Comparison of ENCODE assay signal across 13 cellular contexts in the genomic region with DNA sequence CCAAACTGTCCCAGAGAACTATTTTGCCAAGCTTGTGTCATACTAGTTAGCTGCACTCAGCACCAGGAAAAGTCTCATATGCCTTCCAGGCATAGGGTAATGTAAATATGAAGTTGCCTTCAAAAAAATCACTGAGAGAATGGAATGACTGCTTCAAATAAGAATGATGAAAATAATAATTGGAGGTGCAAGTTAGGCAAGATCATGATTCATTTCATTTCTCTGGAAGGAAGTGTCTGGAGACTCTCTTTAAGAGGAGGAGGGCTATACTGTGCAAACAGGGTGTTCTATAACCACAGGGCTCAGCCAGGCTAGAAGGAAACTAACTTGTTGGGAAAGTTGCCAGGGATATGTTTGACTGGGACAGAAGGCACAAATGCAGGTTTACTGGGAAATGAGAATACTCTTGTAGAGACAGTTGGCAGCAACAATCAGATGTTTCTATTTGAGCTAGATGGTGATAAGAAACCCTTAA. TPM values are rescaled to one million over a fixed set of nuclear protein-coding genes. Genes with fewer than 3 reads are reported as not detected.
DNase-seq lines count a peak whose midpoint lies in the region; ATAC-seq and FAIRE-seq lines count a peak whose summit lies in the region.
"Had no signal": no experiment of that assay in that cellular context is flagged by ENCODE, and none has a peak within 500 bp of the region (broad histone marks: within the 10 kb centered on the region; RNA-seq: fewer than 3 reads in every experiment).

No MANE protein-coding gene starts in this region.

- no peak for ATAC-seq in activated CD8-positive, alpha-beta memory T cell treated with anti-CD3 and anti-CD28 coated beads, Interleukin-2, amount 10 ng/mL, durations not matched to agents 7 days and 5 days
- no peak for ATAC-seq in stimulated activated effector memory CD8-positive, alpha-beta T cell treated with anti-CD3 and anti-CD28 coated beads, Interleukin-12 subunit alpha, Interleukin-12 subunit beta, amount 100 ng/mL, for 72 hours
- ATAC-seq in HG03439 (IDR thresholded peaks at IDR 0.05; ENCODE audit: unreplicated experiment): no peak

- peak overlapping the region; percentile 20 for H3K27ac Mint-ChIP-seq in activated CD8-positive, alpha-beta memory T cell treated with anti-CD3 and anti-CD28 coated beads, Interleukin-2, amount 10 ng/mL, durations not matched to agents 7 days and 5 days
- peak overlapping the region; percentile 18 for H3K27ac Mint-ChIP-seq in stimulated activated effector memory CD8-positive, alpha-beta T cell treated with anti-CD3 and anti-CD28 coated beads, Interleukin-12 subunit alpha, Interleukin-12 subunit beta, amount 100 ng/mL, for 72 hours
- H3K27ac Mint-ChIP-seq: activated naive CD4-positive, alpha-beta T cell treated with anti-CD3 and anti-CD28 coated beads for 36 hours had no signal

- H3K27me3 Mint-ChIP-seq in activated CD8-positive, alpha-beta memory T cell treated with anti-CD3 and anti-CD28 coated beads, Interleukin-2, amount 10 ng/mL, durations not matched to agents 7 days and 5 days: no peaks in the 10 kb centered on the region

- H3K9me3 Mint-ChIP-seq in activated CD8-positive, alpha-beta memory T cell treated with anti-CD3 and anti-CD28 coated beads, Interleukin-2, amount 10 ng/mL, durations not matched to agents 7 days and 5 days (ENCODE audit: low read depth): peaks cover 3% of the 10 kb centered on the region
- no peaks in the 10 kb centered on the region for H3K9me3 Mint-ChIP-seq in stimulated activated effector memory CD8-positive, alpha-beta T cell treated with anti-CD3 and anti-CD28 coated beads, Interleukin-12 subunit alpha, Interleukin-12 subunit beta, amount 100 ng/mL, for 72 hours

- H3K36me3 Mint-ChIP-seq in activated CD8-positive, alpha-beta memory T cell treated with anti-CD3 and anti-CD28 coated beads, Interleukin-2, amount 10 ng/mL, durations not matched to agents 7 days and 5 days: peaks cover 60% of the 10 kb centered on the region
- peaks cover 18% of the 10 kb centered on the region for H3K36me3 Mint-ChIP-seq in stimulated activated effector memory CD8-positive, alpha-beta T cell treated with anti-CD3 and anti-CD28 coated beads, Interleukin-12 subunit alpha, Interleukin-12 subunit beta, amount 100 ng/mL, for 72 hours

- peak overlapping the region; percentile 71 for H3K27ac ChIP-seq in epithelial cell of prostate
- H3K27ac ChIP-seq: dorsolateral prefrontal cortex had no signal

- no peak for FAIRE-seq in RCC 7860 (lab: Jason Lieb, UNC)

- peaks cover 41% of the 10 kb centered on the region for H3K4me1 Mint-ChIP-seq in activated CD8-positive, alpha-beta memory T cell treated with anti-CD3 and anti-CD28 coated beads, Interleukin-2, amount 10 ng/mL, durations not matched to agents 7 days and 5 days
- peaks cover 45% of the 10 kb centered on the region for H3K4me1 Mint-ChIP-seq in stimulated activated effector memory CD8-positive, alpha-beta T cell treated with anti-CD3 and anti-CD28 coated beads, Interleukin-12 subunit alpha, Interleukin-12 subunit beta, amount 100 ng/mL, for 72 hours

- H3K4me3 Mint-ChIP-seq in activated CD8-positive, alpha-beta memory T cell treated with anti-CD3 and anti-CD28 coated beads, Interleukin-2, amount 10 ng/mL, durations not matched to agents 7 days and 5 days: no peak overlapping the region
- peak overlapping the region; percentile 34 for H3K4me3 Mint-ChIP-seq in stimulated activated effector memory CD8-positive, alpha-beta T cell treated with anti-CD3 and anti-CD28 coated beads, Interleukin-12 subunit alpha, Interleukin-12 subunit beta, amount 100 ng/mL, for 72 hours
- H3K4me3 Mint-ChIP-seq: activated naive CD4-positive, alpha-beta T cell treated with anti-CD3 and anti-CD28 coated beads for 36 hours had no signal

- CTCF ChIA-PET in activated CD8-positive, alpha-beta memory T cell treated with anti-CD3 and anti-CD28 coated beads, Interleukin-2, amount 10 ng/mL, durations not matched to agents 7 days and 5 days (lab: Charles Lee): interaction anchor here (1.0 to 1.7 kb wide), 3 partner anchors 41 to 50 kb away, joined by 3 to 4 read pairs (median 3); no protein-coding TSS in a partner anchor

- no peak for DNase-seq in activated CD8-positive, alpha-beta memory T cell treated with anti-CD3 and anti-CD28 coated beads, Interleukin-2, amount 10 ng/mL, durations not matched to agents 7 days and 5 days
- no peak for DNase-seq in activated CD8-positive, alpha-beta memory T cell treated with anti-CD3 and anti-CD28 coated beads, Interleukin-2, amount 50 U/mL, for 4 hours
- peak; percentile 72 for DNase-seq in NCI-H69 (lab: John Stamatoyannopoulos, UW)
- DNase-seq in epithelial cell of prostate (ENCODE audit: low read depth, low spot score): peak; percentile 87
- DNase-seq in stimulated activated effector memory CD8-positive, alpha-beta T cell treated with anti-CD3 and anti-CD28 coated beads, Interleukin-12 subunit alpha, Interleukin-12 subunit beta, amount 100 ng/mL, for 72 hours (ENCODE audit: low spot score in 2 of 2): no peak
- no peak for DNase-seq in A172 (ENCODE audit: low spot score)
- no peak for DNase-seq in RCC 7860 (ENCODE audit: low spot score)
- DNase-seq: activated naive CD4-positive, alpha-beta T cell treated with anti-CD3 and anti-CD28 coated beads for 36 hours; dorsolateral prefrontal cortex; head of caudate nucleus; NCI-H1105; stimulated activated CD8-positive, alpha-beta memory T cell treated with anti-CD3 and anti-CD28 coated beads, Interleukin-4, amount 100 ng/mL, for 48 hours had no signal

RNA-seq across cellular contexts. Expression of a gene that starts 4.3 kb away (rescaled TPM):
- 10 to 100 TPM; 31.6 to 51.9 TPM for total RNA-seq in activated CD8-positive, alpha-beta memory T cell treated with anti-CD3 and anti-CD28 coated beads, Interleukin-2, amount 10 ng/mL, durations not matched to agents 7 days and 5 days
- total RNA-seq in A172 (2014; rRNA removed; shearing (Covaris generic)): 0.02 TPM in 1 of 2 replicates, not detected in the other

RNA-seq across cellular contexts. Expression of a gene that starts 21.7 kb away (rescaled TPM):
- total RNA-seq in activated CD8-positive, alpha-beta memory T cell treated with anti-CD3 and anti-CD28 coated beads, Interleukin-2, amount 10 ng/mL, durations not matched to agents 7 days and 5 days: 10 to 100 TPM; 18.9 TPM
- 18.3 and 24.3 TPM in 2 replicates for total RNA-seq in A172 (2014; rRNA removed; shearing (Covaris generic))

Comparison
In these comparisons a context has a peak if more than half of its experiments do, and no peak if none do; other contexts are left out.
1. DNase-seq: peak in NCI-H69 (single experiment) and epithelial cell of prostate (single experiment); none in activated CD8-positive, alpha-beta memory T cell treated with anti-CD3 and anti-CD28 coated beads, Interleukin-2, amount 10 ng/mL, durations not matched to agents 7 days and 5 days (single experiment), activated CD8-positive, alpha-beta memory T cell treated with anti-CD3 and anti-CD28 coated beads, Interleukin-2, amount 50 U/mL, for 4 hours (single experiment), stimulated activated effector memory CD8-positive, alpha-beta T cell treated with anti-CD3 and anti-CD28 coated beads, Interleukin-12 subunit alpha, Interleukin-12 subunit beta, amount 100 ng/mL, for 72 hours (0 of 2), A172 (single experiment) and RCC 7860 (single experiment).
2. RNA of a gene that starts 4.3 kb away (total RNA-seq): 31.6 to 51.9 TPM in activated CD8-positive, alpha-beta memory T cell treated with anti-CD3 and anti-CD28 coated beads, Interleukin-2, amount 10 ng/mL, durations not matched to agents 7 days and 5 days; 0.02 TPM in A172; every median in the first group is over 10 times any median in the second.